Comparison of ENCODE assay signal across 8 cellular contexts in genomic region chr3:131026321-131027151, GRCh38. TPM values are rescaled to one million over a fixed set of nuclear protein-coding genes. Genes with fewer than 3 reads are reported as not detected.
DNase-seq lines count a peak whose midpoint lies in the region; ATAC-seq and TF ChIP-seq lines count a peak whose summit lies in the region.

ASTE1 (minus strand) TSS chr3:131026825; CDS start chr3:131025306, 1,519 bp downstream.
NEK11 (plus strand) TSS chr3:131026877; CDS start chr3:131029709, 2,832 bp downstream.

- no peak within 1 kb of the TSS for H2BK20ac ChIP-seq in IMR-90 (ENCODE audit: low read depth, low read length)

- peak within 1 kb of the TSS; percentile 90 to 92 for H4K8ac ChIP-seq in IMR-90 (ENCODE audit: low read depth in 2 of 2, low read length in 2 of 2)

- intact Hi-C loops in IMR-90 (cut with micrococcal nuclease), result loop anchor here (5.0 kb wide), 3 partner anchors 134 to 476 kb away; partner anchors contain the start of genes ATP2C1, MRPL3 and PIK3R4
- intact Hi-C loops in OCI-LY7 (cut with micrococcal nuclease; ENCODE audit: unreplicated experiment), result loop anchor here (1.0 to 5.0 kb wide), 4 partner anchors 133 to 1001 kb away; partner anchors contain the start of genes MRPL3 and PIK3R4

- peaks cover 4% of the 10 kb centered on the region; the same call in 1 of the 2 replicates for H3K9me1 ChIP-seq in IMR-90 (ENCODE audit: insufficient read depth, low read length)

- TF ChIP-seq CTCF in IMR-90 (conservative IDR thresholded peaks at IDR 0.05; ENCODE audit: low read depth, low read length) (no peak), OCI-LY7 (conservative IDR thresholded peaks at IDR 0.05; ENCODE audit: low read length) (no peak)

- H3K9me3 ChIP-seq in IMR-90 (ENCODE audit: control insufficient read depth, insufficient read depth, low read length) (no peaks in the 10 kb centered on the region), OCI-LY7 (ENCODE audit: low read length) (no peaks in the 10 kb centered on the region), mucosa of stomach (ENCODE audit: control insufficient read depth, low read length) (no peaks in the 10 kb centered on the region)

- H4K91ac ChIP-seq in IMR-90 (ENCODE audit: insufficient read depth, low read depth, low read length), result peak within 1 kb of the TSS; percentile 84

- H3K4me2 ChIP-seq in IMR-90 (ENCODE audit: low read depth, low read length), result peak within 1 kb of the TSS; percentile 94
- peak within 1 kb of the TSS; percentile 97 for H3K4me2 ChIP-seq in OCI-LY7 (ENCODE audit: low read length)

- peak within 1 kb of the TSS; percentile 65 for H2AK9ac ChIP-seq in IMR-90 (replicated peaks; ENCODE audit: low read depth, low read length, poor library complexity)

- peak within 1 kb of the TSS; percentile 86 for H2BK5ac ChIP-seq in IMR-90 (ENCODE audit: low read depth, low read length, poor library complexity, severe bottlenecking)

- H3K18ac ChIP-seq in IMR-90 (ENCODE audit: low read depth, low read length), result peak within 1 kb of the TSS; percentile 88

- peaks cover 9% of the 10 kb centered on the region; the same call in 1 of the 2 replicates for H3K79me2 ChIP-seq in OCI-LY7 (ENCODE audit: insufficient read depth, low read depth, low read length)

- peak within 1 kb of the TSS; percentile 65 for H2AK5ac ChIP-seq in IMR-90 (ENCODE audit: low read depth, low read length)

- no peak for TF ChIP-seq RAD21 in IMR-90 (IDR thresholded peaks at IDR 0.05; ENCODE audit: low read length)

- H2BK120ac ChIP-seq in IMR-90 (ENCODE audit: low read depth, low read length), result peak within 1 kb of the TSS; percentile 77

- BruUV-seq in IMR-90 (replicated peaks; lab: Mats Ljungman, UMichigan) (no TSS peak), OCI-LY7 (replicated peaks; lab: Mats Ljungman, UMichigan) (TSS peak; percentile 71)

- peak within 1 kb of the TSS; percentile 84 for H3K56ac ChIP-seq in IMR-90 (ENCODE audit: extremely low read depth, insufficient read depth, low read length)

- H2AFZ ChIP-seq in IMR-90 (replicated peaks; ENCODE audit: low read length, poor library complexity), result peak within 1 kb of the TSS; percentile 92
- peak within 1 kb of the TSS; percentile 81 for H2AFZ ChIP-seq in OCI-LY7 (ENCODE audit: low read length)

- H3K36me3 ChIP-seq in IMR-90 (ENCODE audit: control insufficient read depth, insufficient read depth, low read length), result peaks cover 7% of the 10 kb centered on the region
- peaks cover 36% of the 10 kb centered on the region for H3K36me3 ChIP-seq in OCI-LY7 (ENCODE audit: insufficient read depth, low read length)
- H3K36me3 ChIP-seq in mucosa of stomach (ENCODE audit: control insufficient read depth, insufficient read depth, low read length), result no peaks in the 10 kb centered on the region

- H3K4me3 ChIP-seq in IMR-90 (ENCODE audit: insufficient read depth, low read depth, low read length) (peak within 1 kb of the TSS; percentile 96), OCI-LY7 (ENCODE audit: low read depth, low read length, poor library complexity, severe bottlenecking) (peak within 1 kb of the TSS; percentile 75), mucosa of stomach (ENCODE audit: low read length) (peak within 1 kb of the TSS; percentile 94)

- H3K27me3 ChIP-seq in IMR-90 (ENCODE audit: control insufficient read depth, insufficient read depth, low read length), result no peaks in the 10 kb centered on the region
- no peaks in the 10 kb centered on the region for H3K27me3 ChIP-seq in mucosa of stomach (ENCODE audit: control insufficient read depth, insufficient read depth, low read length)

- H3K23ac ChIP-seq in IMR-90 (ENCODE audit: low read depth, low read length), result peak within 1 kb of the TSS; percentile 75

- CTCF ChIA-PET in IMR-90 (lab: Yijun Ruan, JAX), result no interaction called here
- CTCF ChIA-PET in OCI-LY7 (lab: Charles Lee; ENCODE audit: unreplicated experiment), result no interaction called here

- H3K27ac ChIP-seq in IMR-90 (ENCODE audit: insufficient read depth, low read length) (peak within 1 kb of the TSS; percentile 96), OCI-LY7 (ENCODE audit: low read depth, low read length, poor library complexity, severe bottlenecking) (peak within 1 kb of the TSS; percentile 62)

- peak within 1 kb of the TSS; percentile 88; the same call in 1 of the 3 replicates for H2BK15ac ChIP-seq in IMR-90 (ENCODE audit: low read depth, low read length)

- H3K4ac ChIP-seq in IMR-90 (ENCODE audit: low read depth, low read length), result peak within 1 kb of the TSS; percentile 93

- in situ Hi-C loops in IMR-90 (cut with MboI; ENCODE audit: low sequenced_read_pairs), result loop anchor here (25.0 kb wide), 2 partner anchors 461 to 1011 kb away; partner anchors contain the start of gene CPNE4

- peak within 1 kb of the TSS; percentile 91 for H3K14ac ChIP-seq in IMR-90 (replicated peaks; ENCODE audit: low read depth, low read length)

- H3K9ac ChIP-seq in IMR-90 (ENCODE audit: low read depth, low read length), result peak within 1 kb of the TSS; percentile 92
- H3K9ac ChIP-seq in mucosa of stomach (ENCODE audit: low read length), result peak within 1 kb of the TSS; percentile 90

- H4K5ac ChIP-seq in IMR-90 (ENCODE audit: low read depth, low read length), result peak within 1 kb of the TSS; percentile 96

- TF ChIP-seq POLR2A in IMR-90 (IDR thresholded peaks at IDR 0.05; ENCODE audit: low read depth, low read length) (peak; percentile 70), erythroblast (IDR thresholded peaks at IDR 0.05; ENCODE audit: low read length) (peak; percentile 93)

- DNase-seq in DMS114 treated with DMSO at 0.1 percent for 48 hours (lab: John Stamatoyannopoulos, UW; ENCODE audit: unreplicated experiment), result peak; percentile 75
- DNase-seq in IMR-90, result peak; percentile 73
- DNase-seq in OCI-LY7 (ENCODE audit: low spot score), result peak; percentile 86
- DNase-seq in activated T-cell treated with anti-CD3 and anti-CD28 coated beads for 48 hours (ENCODE audit: low read depth), result peak; percentile 83
- DNase-seq in erythroblast (lab: John Stamatoyannopoulos, UW), result peak; percentile 93 to 94
- peak; percentile 84 to 85 for DNase-seq in stimulated activated CD8-positive, alpha-beta memory T cell treated with anti-CD3 and anti-CD28 coated beads, Interleukin-7, amount 100 ng/mL, for 1 hour (ENCODE audit: low read depth in 2 of 2)

- WGBS in IMR-90 (ENCODE audit: extremely low coverage in 2 of 2, insufficient read length in 1 of 2), 2 experiments, result 0% methylated on average over 23 of the region's 56 CpGs; no CpG with 5 or more reads in 1 of the 2 experiments

- H3K4me1 ChIP-seq in IMR-90 (ENCODE audit: control insufficient read depth, insufficient read depth, low read length) (peaks cover 2% of the 10 kb centered on the region; the same call in 1 of the 2 replicates), OCI-LY7 (ENCODE audit: insufficient read depth, low read length, poor library complexity, severe bottlenecking) (peaks cover 19% of the 10 kb centered on the region), mucosa of stomach (ENCODE audit: control insufficient read depth, insufficient read depth, low read length) (peaks cover 12% of the 10 kb centered on the region)

- peak; percentile 97 for ATAC-seq in GM21529 (IDR thresholded peaks at IDR 0.05; ENCODE audit: unreplicated experiment)
- ATAC-seq in IMR-90 (ENCODE audit: low read depth), result peak; percentile 99

- dilution Hi-C loops in IMR-90 (cut with HindIII; ENCODE audit: low sequenced_read_pairs, unreplicated experiment), result no loop called here

- POLR2A ChIA-PET in IMR-90 (lab: Charles Lee; ENCODE audit: unreplicated experiment) (interaction anchor here (0.6 kb wide), 1 partner anchor 441 kb away, joined by 4 read pairs; no protein-coding TSS in a partner anchor), OCI-LY7 (lab: Charles Lee) (interaction anchor here (0.9 to 3.5 kb wide), 8 partner anchors 10 to 316 kb away, joined by 3 to 16 read pairs (median 5); partner anchors contain the start of gene ATP2C1)

- H4K20me1 ChIP-seq in IMR-90 (ENCODE audit: insufficient read depth, low read length) (no peaks in the 10 kb centered on the region), OCI-LY7 (ENCODE audit: insufficient read depth, low read length) (no peaks in the 10 kb centered on the region)

- H3K79me1 ChIP-seq in IMR-90 (ENCODE audit: low read depth in 1 of 2, low read length in 2 of 2), result peaks cover 0 to 30% of the 10 kb centered on the region in 2 experiments; a peak in 3 of 4 replicates

- H3K9me2 ChIP-seq in OCI-LY7 (ENCODE audit: insufficient read depth, low read length), result no peaks in the 10 kb centered on the region

TF ChIP-seq in IMR-90, 13 proteins besides CTCF, POLR2A, EP300 and RAD21 (continues in another document):
- TF ChIP-seq MAZ (IDR thresholded peaks at IDR 0.05; ENCODE audit: borderline replicate concordance, low read depth, low read length), result peak; percentile 47; the same call in 1 of the 2 replicates
- no peak for TF ChIP-seq CEBPB (IDR thresholded peaks at IDR 0.05; ENCODE audit: low read depth, low read length)
- TF ChIP-seq CHD1 (IDR thresholded peaks at IDR 0.05; ENCODE audit: low read depth, low read length), result no peak
- TF ChIP-seq ELK1 (IDR thresholded peaks at IDR 0.05; ENCODE audit: borderline replicate concordance, low read depth, low read length), result no peak
- no peak for TF ChIP-seq MAFK (IDR thresholded peaks at IDR 0.05; ENCODE audit: low read depth, low read length)
- no peak for TF ChIP-seq NFE2L2 (IDR thresholded peaks at IDR 0.05; ENCODE audit: low read depth, low read length)
- TF ChIP-seq SMC3 (IDR thresholded peaks at IDR 0.05; ENCODE audit: low read depth, low read length), result no peak
- peak; percentile 91 for TF ChIP-seq BHLHE40 (IDR thresholded peaks at IDR 0.05; ENCODE audit: low read depth, low read length)

RNA-seq across cellular contexts. Expression of gene ASTE1, which starts in this region (rescaled TPM):
- total RNA-seq in IMR-90 (2012; rRNA removed) (7.5 and 8.1 TPM in 2 replicates), OCI-LY7 (2022) (11.0 and 11.7 TPM in 2 replicates)
- 3.2 and 3.3 TPM in 2 replicates for polyA plus RNA-seq in IMR-90 (2012; rRNA removed)
- polyA plus RNA-seq in IMR-90 (2012; cell fraction: cytosol; rRNA removed), result 1.3 and 1.9 TPM in 2 replicates
- 0.82 and 3.4 TPM in 2 replicates for polyA plus RNA-seq in IMR-90 (2012; cell fraction: nucleus; rRNA removed; ENCODE audit: low replicate concordance)
- total RNA-seq in OCI-LY7 (2014; rRNA removed; shearing (Covaris generic)), result 8.2 and 14.2 TPM in 2 replicates

RNA-seq across cellular contexts. Expression of gene NEK11, which starts in this region (rescaled TPM):
- total RNA-seq in IMR-90 (2012; rRNA removed), result 1.6 and 1.9 TPM in 2 replicates
- 0.80 and 1.1 TPM in 2 replicates for polyA plus RNA-seq in IMR-90 (2012; rRNA removed)
- 0.19 and 0.32 TPM in 2 replicates for polyA plus RNA-seq in IMR-90 (2012; cell fraction: cytosol; rRNA removed)
- polyA plus RNA-seq in IMR-90 (2012; cell fraction: nucleus; rRNA removed; ENCODE audit: low replicate concordance), result 0.28 and 1.9 TPM in 2 replicates
- total RNA-seq in OCI-LY7 (2014; rRNA removed; shearing (Covaris generic)), result 0.15 and 0.47 TPM in 2 replicates
- 1.2 and 1.5 TPM in 2 replicates for total RNA-seq in OCI-LY7 (2022)

Comparison
In these comparisons a context has a peak if more than half of its experiments do, and no peak if none do; other contexts are left out.
1. Peak in every context shown above with its lines: DNase-seq, ATAC-seq, H3K4me3 ChIP-seq and H3K27ac ChIP-seq.